1 cellular context compared by ENCODE assay signal in the genomic region with DNA sequence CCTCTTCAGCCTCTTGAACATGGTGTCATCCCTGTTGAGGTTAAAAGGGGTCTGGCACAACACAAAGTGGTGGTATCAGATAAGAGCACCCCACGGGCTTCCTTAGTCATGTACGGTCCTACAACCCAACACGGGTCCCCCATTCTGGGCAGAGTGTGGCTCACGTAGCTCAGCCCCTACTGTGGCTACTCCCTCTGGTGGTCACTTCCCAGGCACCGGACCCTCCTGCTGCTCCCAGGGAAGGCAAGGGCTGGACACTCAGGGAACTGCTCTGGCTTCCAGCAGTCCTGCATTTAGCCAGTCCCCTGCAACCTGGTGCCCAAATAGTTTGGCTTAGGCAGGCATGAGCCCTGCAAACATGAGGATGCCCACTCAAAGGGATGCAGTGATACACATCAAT.
TF ChIP-seq lines count a peak whose summit lies in the region.

No MANE protein-coding gene starts in this region.

TF ChIP-seq in GM12878, 131 proteins besides CTCF, POLR2A, EP300 and RAD21:
- no peak for TF ChIP-seq CREM (IDR thresholded peaks at IDR 0.05; ENCODE audit: low read depth)
- TF ChIP-seq ZNF217 (IDR thresholded peaks at IDR 0.05), result no peak
- TF ChIP-seq PML (IDR thresholded peaks at IDR 0.05; ENCODE audit: low read length), result no peak
- TF ChIP-seq, protein P1, sequence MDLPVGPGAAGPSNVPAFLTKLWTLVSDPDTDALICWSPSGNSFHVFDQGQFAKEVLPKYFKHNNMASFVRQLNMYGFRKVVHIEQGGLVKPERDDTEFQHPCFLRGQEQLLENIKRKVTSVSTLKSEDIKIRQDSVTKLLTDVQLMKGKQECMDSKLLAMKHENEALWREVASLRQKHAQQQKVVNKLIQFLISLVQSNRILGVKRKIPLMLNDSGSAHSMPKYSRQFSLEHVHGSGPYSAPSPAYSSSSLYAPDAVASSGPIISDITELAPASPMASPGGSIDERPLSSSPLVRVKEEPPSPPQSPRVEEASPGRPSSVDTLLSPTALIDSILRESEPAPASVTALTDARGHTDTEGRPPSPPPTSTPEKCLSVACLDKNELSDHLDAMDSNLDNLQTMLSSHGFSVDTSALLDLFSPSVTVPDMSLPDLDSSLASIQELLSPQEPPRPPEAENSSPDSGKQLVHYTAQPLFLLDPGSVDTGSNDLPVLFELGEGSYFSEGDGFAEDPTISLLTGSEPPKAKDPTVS (IDR thresholded peaks at IDR 0.05; ENCODE audit: low read depth, low read length), result no peak
- no peak for TF ChIP-seq KDM1A (IDR thresholded peaks at IDR 0.05; ENCODE audit: borderline replicate concordance)
- TF ChIP-seq SMARCA5 (IDR thresholded peaks at IDR 0.05), result no peak
- TF ChIP-seq, protein P2, sequence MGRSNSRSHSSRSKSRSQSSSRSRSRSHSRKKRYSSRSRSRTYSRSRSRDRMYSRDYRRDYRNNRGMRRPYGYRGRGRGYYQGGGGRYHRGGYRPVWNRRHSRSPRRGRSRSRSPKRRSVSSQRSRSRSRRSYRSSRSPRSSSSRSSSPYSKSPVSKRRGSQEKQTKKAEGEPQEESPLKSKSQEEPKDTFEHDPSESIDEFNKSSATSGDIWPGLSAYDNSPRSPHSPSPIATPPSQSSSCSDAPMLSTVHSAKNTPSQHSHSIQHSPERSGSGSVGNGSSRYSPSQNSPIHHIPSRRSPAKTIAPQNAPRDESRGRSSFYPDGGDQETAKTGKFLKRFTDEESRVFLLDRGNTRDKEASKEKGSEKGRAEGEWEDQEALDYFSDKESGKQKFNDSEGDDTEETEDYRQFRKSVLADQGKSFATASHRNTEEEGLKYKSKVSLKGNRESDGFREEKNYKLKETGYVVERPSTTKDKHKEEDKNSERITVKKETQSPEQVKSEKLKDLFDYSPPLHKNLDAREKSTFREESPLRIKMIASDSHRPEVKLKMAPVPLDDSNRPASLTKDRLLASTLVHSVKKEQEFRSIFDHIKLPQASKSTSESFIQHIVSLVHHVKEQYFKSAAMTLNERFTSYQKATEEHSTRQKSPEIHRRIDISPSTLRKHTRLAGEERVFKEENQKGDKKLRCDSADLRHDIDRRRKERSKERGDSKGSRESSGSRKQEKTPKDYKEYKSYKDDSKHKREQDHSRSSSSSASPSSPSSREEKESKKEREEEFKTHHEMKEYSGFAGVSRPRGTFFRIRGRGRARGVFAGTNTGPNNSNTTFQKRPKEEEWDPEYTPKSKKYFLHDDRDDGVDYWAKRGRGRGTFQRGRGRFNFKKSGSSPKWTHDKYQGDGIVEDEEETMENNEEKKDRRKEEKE (IDR thresholded peaks at IDR 0.05), result no peak
- no peak for TF ChIP-seq MTA2 (IDR thresholded peaks at IDR 0.05; ENCODE audit: low read depth)
- TF ChIP-seq, protein P3, sequence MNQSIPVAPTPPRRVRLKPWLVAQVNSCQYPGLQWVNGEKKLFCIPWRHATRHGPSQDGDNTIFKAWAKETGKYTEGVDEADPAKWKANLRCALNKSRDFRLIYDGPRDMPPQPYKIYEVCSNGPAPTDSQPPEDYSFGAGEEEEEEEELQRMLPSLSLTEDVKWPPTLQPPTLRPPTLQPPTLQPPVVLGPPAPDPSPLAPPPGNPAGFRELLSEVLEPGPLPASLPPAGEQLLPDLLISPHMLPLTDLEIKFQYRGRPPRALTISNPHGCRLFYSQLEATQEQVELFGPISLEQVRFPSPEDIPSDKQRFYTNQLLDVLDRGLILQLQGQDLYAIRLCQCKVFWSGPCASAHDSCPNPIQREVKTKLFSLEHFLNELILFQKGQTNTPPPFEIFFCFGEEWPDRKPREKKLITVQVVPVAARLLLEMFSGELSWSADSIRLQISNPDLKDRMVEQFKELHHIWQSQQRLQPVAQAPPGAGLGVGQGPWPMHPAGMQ (IDR thresholded peaks at IDR 0.05; ENCODE audit: borderline replicate concordance), result no peak
- TF ChIP-seq ATF7 (IDR thresholded peaks at IDR 0.05; ENCODE audit: low read depth), result no peak
- no peak for TF ChIP-seq CHD1 (IDR thresholded peaks at IDR 0.05; ENCODE audit: low read depth, low read length)
- TF ChIP-seq, protein P4, sequence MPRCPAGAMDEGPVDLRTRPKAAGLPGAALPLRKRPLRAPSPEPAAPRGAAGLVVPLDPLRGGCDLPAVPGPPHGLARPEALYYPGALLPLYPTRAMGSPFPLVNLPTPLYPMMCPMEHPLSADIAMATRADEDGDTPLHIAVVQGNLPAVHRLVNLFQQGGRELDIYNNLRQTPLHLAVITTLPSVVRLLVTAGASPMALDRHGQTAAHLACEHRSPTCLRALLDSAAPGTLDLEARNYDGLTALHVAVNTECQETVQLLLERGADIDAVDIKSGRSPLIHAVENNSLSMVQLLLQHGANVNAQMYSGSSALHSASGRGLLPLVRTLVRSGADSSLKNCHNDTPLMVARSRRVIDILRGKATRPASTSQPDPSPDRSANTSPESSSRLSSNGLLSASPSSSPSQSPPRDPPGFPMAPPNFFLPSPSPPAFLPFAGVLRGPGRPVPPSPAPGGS (IDR thresholded peaks at IDR 0.05; ENCODE audit: borderline replicate concordance, insufficient read depth, low read depth, low read length, poor library complexity, severe bottlenecking), result no peak
- no peak for TF ChIP-seq MEF2B (IDR thresholded peaks at IDR 0.05; ENCODE audit: partially characterized antibody, poor library complexity, severe bottlenecking)
- no peak for TF ChIP-seq ZBED1 (IDR thresholded peaks at IDR 0.05; ENCODE audit: borderline replicate concordance)
- TF ChIP-seq, protein P5, sequence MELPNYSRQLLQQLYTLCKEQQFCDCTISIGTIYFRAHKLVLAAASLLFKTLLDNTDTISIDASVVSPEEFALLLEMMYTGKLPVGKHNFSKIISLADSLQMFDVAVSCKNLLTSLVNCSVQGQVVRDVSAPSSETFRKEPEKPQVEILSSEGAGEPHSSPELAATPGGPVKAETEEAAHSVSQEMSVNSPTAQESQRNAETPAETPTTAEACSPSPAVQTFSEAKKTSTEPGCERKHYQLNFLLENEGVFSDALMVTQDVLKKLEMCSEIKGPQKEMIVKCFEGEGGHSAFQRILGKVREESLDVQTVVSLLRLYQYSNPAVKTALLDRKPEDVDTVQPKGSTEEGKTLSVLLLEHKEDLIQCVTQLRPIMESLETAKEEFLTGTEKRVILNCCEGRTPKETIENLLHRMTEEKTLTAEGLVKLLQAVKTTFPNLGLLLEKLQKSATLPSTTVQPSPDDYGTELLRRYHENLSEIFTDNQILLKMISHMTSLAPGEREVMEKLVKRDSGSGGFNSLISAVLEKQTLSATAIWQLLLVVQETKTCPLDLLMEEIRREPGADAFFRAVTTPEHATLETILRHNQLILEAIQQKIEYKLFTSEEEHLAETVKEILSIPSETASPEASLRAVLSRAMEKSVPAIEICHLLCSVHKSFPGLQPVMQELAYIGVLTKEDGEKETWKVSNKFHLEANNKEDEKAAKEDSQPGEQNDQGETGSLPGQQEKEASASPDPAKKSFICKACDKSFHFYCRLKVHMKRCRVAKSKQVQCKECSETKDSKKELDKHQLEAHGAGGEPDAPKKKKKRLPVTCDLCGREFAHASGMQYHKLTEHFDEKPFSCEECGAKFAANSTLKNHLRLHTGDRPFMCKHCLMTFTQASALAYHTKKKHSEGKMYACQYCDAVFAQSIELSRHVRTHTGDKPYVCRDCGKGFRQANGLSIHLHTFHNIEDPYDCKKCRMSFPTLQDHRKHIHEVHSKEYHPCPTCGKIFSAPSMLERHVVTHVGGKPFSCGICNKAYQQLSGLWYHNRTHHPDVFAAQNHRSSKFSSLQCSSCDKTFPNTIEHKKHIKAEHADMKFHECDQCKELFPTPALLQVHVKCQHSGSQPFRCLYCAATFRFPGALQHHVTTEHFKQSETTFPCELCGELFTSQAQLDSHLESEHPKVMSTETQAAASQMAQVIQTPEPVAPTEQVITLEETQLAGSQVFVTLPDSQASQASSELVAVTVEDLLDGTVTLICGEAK (IDR thresholded peaks at IDR 0.05; ENCODE audit: borderline replicate concordance), result no peak
- no peak for TF ChIP-seq NR2C2 (IDR thresholded peaks at IDR 0.05; ENCODE audit: borderline replicate concordance, control insufficient read depth, insufficient read length, low read depth)
- TF ChIP-seq SUPT20H (IDR thresholded peaks at IDR 0.05; ENCODE audit: borderline replicate concordance, control insufficient read depth, low read depth, low read length), result no peak
- TF ChIP-seq, protein P6, sequence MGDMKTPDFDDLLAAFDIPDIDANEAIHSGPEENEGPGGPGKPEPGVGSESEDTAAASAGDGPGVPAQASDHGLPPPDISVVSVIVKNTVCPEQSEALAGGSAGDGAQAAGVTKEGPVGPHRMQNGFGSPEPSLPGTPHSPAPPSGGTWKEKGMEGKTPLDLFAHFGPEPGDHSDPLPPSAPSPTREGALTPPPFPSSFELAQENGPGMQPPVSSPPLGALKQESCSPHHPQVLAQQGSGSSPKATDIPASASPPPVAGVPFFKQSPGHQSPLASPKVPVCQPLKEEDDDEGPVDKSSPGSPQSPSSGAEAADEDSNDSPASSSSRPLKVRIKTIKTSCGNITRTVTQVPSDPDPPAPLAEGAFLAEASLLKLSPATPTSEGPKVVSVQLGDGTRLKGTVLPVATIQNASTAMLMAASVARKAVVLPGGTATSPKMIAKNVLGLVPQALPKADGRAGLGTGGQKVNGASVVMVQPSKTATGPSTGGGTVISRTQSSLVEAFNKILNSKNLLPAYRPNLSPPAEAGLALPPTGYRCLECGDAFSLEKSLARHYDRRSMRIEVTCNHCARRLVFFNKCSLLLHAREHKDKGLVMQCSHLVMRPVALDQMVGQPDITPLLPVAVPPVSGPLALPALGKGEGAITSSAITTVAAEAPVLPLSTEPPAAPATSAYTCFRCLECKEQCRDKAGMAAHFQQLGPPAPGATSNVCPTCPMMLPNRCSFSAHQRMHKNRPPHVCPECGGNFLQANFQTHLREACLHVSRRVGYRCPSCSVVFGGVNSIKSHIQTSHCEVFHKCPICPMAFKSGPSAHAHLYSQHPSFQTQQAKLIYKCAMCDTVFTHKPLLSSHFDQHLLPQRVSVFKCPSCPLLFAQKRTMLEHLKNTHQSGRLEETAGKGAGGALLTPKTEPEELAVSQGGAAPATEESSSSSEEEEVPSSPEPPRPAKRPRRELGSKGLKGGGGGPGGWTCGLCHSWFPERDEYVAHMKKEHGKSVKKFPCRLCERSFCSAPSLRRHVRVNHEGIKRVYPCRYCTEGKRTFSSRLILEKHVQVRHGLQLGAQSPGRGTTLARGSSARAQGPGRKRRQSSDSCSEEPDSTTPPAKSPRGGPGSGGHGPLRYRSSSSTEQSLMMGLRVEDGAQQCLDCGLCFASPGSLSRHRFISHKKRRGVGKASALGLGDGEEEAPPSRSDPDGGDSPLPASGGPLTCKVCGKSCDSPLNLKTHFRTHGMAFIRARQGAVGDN (IDR thresholded peaks at IDR 0.05), result no peak
